ENCODE assay signal across 1 cellular context in the genomic region with DNA sequence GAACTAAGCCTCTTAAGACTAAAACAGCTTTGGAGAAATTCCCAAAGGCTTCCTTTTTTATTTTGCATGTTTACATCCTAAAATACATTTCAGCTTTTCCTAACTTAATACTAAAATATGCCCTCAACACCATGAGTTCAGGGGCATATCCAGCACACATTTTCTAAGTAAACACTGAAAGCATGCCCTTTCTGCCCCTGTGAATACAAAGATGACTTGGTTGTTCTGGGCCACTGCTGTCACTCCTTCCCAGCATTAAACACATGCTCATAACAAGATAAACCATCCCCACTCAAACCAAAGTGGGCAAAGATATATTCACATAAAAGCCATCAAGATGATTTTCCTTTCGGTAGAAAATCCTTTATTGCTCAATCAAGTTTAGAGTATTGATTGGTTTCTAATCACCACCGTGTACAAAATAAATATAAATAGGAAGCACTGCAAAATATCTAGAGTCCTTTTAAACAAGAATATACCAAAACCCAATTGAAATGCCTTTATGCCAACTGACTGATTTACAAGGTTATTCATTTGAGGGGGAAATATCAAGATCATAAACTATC.
TF ChIP-seq lines count a peak whose summit lies in the region.

No MANE protein-coding gene starts in this region.

TF ChIP-seq in H1, 55 proteins besides CTCF, POLR2A, EP300 and RAD21:
- TF ChIP-seq SIRT6 (IDR thresholded peaks at IDR 0.05; ENCODE audit: low read length) (no peak), MAFK (IDR thresholded peaks at IDR 0.05; ENCODE audit: low read depth, low read length) (no peak), PHF8 (conservative IDR thresholded peaks at IDR 0.05; ENCODE audit: low read depth, low read length) (no peak), POLR2AphosphoS5 (IDR thresholded peaks at IDR 0.05; ENCODE audit: low read depth, low read length) (peak; percentile 47; the same call in 1 of the 2 replicates)
- TF ChIP-seq, protein P1, sequence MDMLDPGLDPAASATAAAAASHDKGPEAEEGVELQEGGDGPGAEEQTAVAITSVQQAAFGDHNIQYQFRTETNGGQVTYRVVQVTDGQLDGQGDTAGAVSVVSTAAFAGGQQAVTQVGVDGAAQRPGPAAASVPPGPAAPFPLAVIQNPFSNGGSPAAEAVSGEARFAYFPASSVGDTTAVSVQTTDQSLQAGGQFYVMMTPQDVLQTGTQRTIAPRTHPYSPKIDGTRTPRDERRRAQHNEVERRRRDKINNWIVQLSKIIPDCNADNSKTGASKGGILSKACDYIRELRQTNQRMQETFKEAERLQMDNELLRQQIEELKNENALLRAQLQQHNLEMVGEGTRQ (IDR thresholded peaks at IDR 0.05; ENCODE audit: low read length) = no peak
TF ChIP-seq in H1: peak in this region for 1.
